Comparison of ENCODE assay signal across 8 cellular contexts in the genomic region with DNA sequence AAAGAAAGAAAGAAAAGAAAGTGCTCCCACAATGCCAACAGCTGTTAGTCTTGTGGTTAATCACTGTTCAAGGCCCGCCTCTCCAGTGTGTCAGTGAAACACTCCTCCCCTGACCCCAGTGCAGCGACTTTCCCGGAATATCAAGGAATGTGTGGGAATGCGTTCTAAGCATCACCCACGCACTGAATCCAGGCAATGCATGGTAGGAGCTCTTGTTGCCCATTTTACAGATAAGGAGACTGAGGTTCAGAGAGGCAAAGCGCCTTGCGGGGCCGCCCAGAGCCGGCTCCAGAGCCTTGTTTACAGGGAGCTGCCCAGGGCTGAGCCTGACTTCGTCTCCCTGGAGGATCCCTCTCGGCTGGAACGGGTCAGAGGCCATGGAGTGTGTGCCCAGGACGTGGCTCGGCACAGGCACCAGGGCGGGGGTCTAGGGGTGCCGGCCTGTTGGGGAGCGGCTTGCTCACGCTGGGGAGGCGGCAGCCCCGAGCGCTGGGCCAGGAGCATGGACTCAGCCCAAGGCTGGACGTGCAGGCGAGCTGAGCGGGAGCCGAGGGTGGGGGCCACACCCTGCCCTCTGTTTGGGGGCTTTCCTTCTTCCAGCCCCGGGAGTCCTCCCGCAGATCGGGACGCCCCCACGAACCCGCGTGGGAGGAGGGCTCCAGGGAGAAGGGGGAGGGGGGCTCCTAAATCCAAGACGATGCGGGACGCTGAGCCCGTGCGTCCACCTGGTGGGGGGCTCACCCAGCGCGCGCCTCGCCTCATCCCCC. TPM values are rescaled to one million over a fixed set of nuclear protein-coding genes. Genes with fewer than 3 reads are reported as not detected.
A peak's percentile ranks its signal among the peaks of the same experiment; 100 is the strongest.
DNase-seq lines count a peak whose midpoint lies in the region; ATAC-seq, FAIRE-seq and TF ChIP-seq lines count a peak whose summit lies in the region.

No MANE protein-coding gene starts in this region.

- TF ChIP-seq CTCF in gastroesophageal sphincter (IDR thresholded peaks at IDR 0.05), result no peak
- no peak for TF ChIP-seq CTCF in pancreas (IDR thresholded peaks at IDR 0.05)

- peaks cover 38% of the 10 kb centered on the region for H3K4me1 Mint-ChIP-seq in activated naive CD4-positive, alpha-beta T cell treated with anti-CD3 and anti-CD28 coated beads, Interleukin-2, amount 10 ng/mL, durations not matched to agents 7 days and 5 days

- TF ChIP-seq EP300 in gastroesophageal sphincter (IDR thresholded peaks at IDR 0.05), result no peak

- 8 to 60% methylated on average over 1 to 7 of the region's 41 CpGs for WGBS in gastroesophageal sphincter (ENCODE audit: low coverage in 1 of 2), 2 donors
- WGBS in pancreas, 2 donors, result 3 to 4% methylated on average over 30 to 41 of the region's 41 CpGs

- ATAC-seq in gastroesophageal sphincter (peak; percentile 44), pancreas (peak; percentile 26 to 58 (median 48))

- no peaks in the 10 kb centered on the region for H3K27me3 Mint-ChIP-seq in activated naive CD4-positive, alpha-beta T cell treated with anti-CD3 and anti-CD28 coated beads, Interleukin-2, amount 10 ng/mL, durations not matched to agents 7 days and 5 days

- H3K27ac Mint-ChIP-seq in activated naive CD4-positive, alpha-beta T cell treated with anti-CD3 and anti-CD28 coated beads, Interleukin-2, amount 10 ng/mL, durations not matched to agents 7 days and 5 days, result peak overlapping the region; percentile 54

- H3K4me3 Mint-ChIP-seq in activated naive CD4-positive, alpha-beta T cell treated with anti-CD3 and anti-CD28 coated beads, Interleukin-2, amount 10 ng/mL, durations not matched to agents 7 days and 5 days, result peak overlapping the region; percentile 81

- H3K27ac ChIP-seq in gastroesophageal sphincter (peak overlapping the region; percentile 87 to 98 (median 96)), pancreas (peak overlapping the region; percentile 31 to 84 (median 76))

- CTCF ChIA-PET in activated naive CD4-positive, alpha-beta T cell treated with anti-CD3 and anti-CD28 coated beads, Interleukin-2, amount 10 ng/mL, durations not matched to agents 7 days and 5 days (lab: Charles Lee), result interaction anchor here (1.2 kb wide), 2 partner anchors 9 to 11 kb away, joined by 4 to 5 read pairs; no protein-coding TSS in a partner anchor

- DNase-seq in GM04504 (ENCODE audit: low read depth), result peak; percentile 80
- DNase-seq in HK-2 (ENCODE audit: unreplicated experiment), result peak; percentile 49
- DNase-seq in activated naive CD4-positive, alpha-beta T cell treated with anti-CD3 and anti-CD28 coated beads, Interleukin-2, amount 10 ng/mL, durations not matched to agents 7 days and 5 days, result peak; percentile 36
- DNase-seq in pancreas, result peak; percentile 51 to 86 (median 64)
- no peak for DNase-seq in SKM-1 (lab: John Stamatoyannopoulos, UW; ENCODE audit: unreplicated experiment)
- DNase-seq in HPDE6-E6E7 (ENCODE audit: extremely low spot score), result no peak
- no peak for DNase-seq in GOT3 (lab: John Stamatoyannopoulos, UW)

- TF ChIP-seq POLR2A in gastroesophageal sphincter (IDR thresholded peaks at IDR 0.05), result no peak

- intact Hi-C loops in pancreas (cut with DNase I), result no loop called here

- peak overlapping the region; percentile 86 to 99 for H3K4me3 ChIP-seq in gastroesophageal sphincter
- H3K4me3 ChIP-seq in pancreas, result peak overlapping the region; percentile 76 to 96 (median 89)

- peaks cover 0 to 2% (median 0%) of the 10 kb centered on the region in 3 donors for H3K9me3 ChIP-seq in gastroesophageal sphincter
- no peaks in the 10 kb centered on the region for H3K9me3 ChIP-seq in pancreas

- peaks cover 55% of the 10 kb centered on the region for H3K36me3 Mint-ChIP-seq in activated naive CD4-positive, alpha-beta T cell treated with anti-CD3 and anti-CD28 coated beads, Interleukin-2, amount 10 ng/mL, durations not matched to agents 7 days and 5 days

- H3K27me3 ChIP-seq in gastroesophageal sphincter (no peaks in the 10 kb centered on the region), pancreas (no peaks in the 10 kb centered on the region)

- peaks cover 11% of the 10 kb centered on the region for H3K9me3 Mint-ChIP-seq in activated naive CD4-positive, alpha-beta T cell treated with anti-CD3 and anti-CD28 coated beads, Interleukin-2, amount 10 ng/mL, durations not matched to agents 7 days and 5 days

- H3K36me3 ChIP-seq in gastroesophageal sphincter (peaks cover 0 to 30% of the 10 kb centered on the region in 2 donors), pancreas (peaks cover 3 to 27% (median 8%) of the 10 kb centered on the region in 3 donors)

- H3K4me1 ChIP-seq in gastroesophageal sphincter (peaks cover 0 to 60% (median 25%) of the 10 kb centered on the region in 3 donors), pancreas (peaks cover 13 to 29% (median 14%) of the 10 kb centered on the region in 3 donors)

- FAIRE-seq in pancreas (lab: Jason Lieb, UNC), result no peak

RNA-seq across cellular contexts. Expression of gene ST6GALNAC6, which starts 0.8 kb away (rescaled TPM):
- total RNA-seq in gastroesophageal sphincter (100 to 1,000 TPM; 112 to 146 (median 132) TPM), pancreas (10 to 100 TPM; 20.7 to 31.1 (median 26.0) TPM)
- 10 to 100 TPM; 30.6 to 35.7 TPM for polyA plus RNA-seq in pancreas

RNA-seq across cellular contexts. Expression of gene ST6GALNAC4, which starts 18.2 kb away (rescaled TPM):
- total RNA-seq in gastroesophageal sphincter (10 to 100 TPM; 25.2 to 49.7 (median 31.7) TPM), pancreas (10 to 100 TPM; 25.9 to 66.6 (median 41.3) TPM)
- polyA plus RNA-seq in pancreas, result 10 to 100 TPM; 22.2 to 27.7 TPM

RNA-seq across cellular contexts. Expression of gene AK1, which starts 21.1 kb away (rescaled TPM):
- total RNA-seq in gastroesophageal sphincter (10 to 100 TPM; 46.7 to 73.9 (median 49.7) TPM), pancreas (10 to 100 TPM in 4 of 6 donors, 1 to 10 TPM in 2; 8.9 to 18.3 (median 15.2) TPM)
- polyA plus RNA-seq in pancreas, result 10 to 100 TPM; 49.5 to 81.7 TPM

RNA-seq across cellular contexts. Expression of gene PIP5KL1, which starts 32.0 kb away (rescaled TPM):
- total RNA-seq in gastroesophageal sphincter, result 1 to 10 TPM in 2 of 4 donors, under 1 TPM in 1, not detected in 1; 0.66 to 3.4 (median 3.1) TPM
- total RNA-seq in pancreas, result 1 to 10 TPM; 1.0 to 2.2 (median 1.2) TPM
- polyA plus RNA-seq in pancreas, result 1 to 10 TPM in 1 of 2 donors, under 1 TPM in 1; 0.80 to 2.5 TPM

RNA-seq across cellular contexts. Expression of gene DPM2, which starts 39.0 kb away (rescaled TPM):
- total RNA-seq in gastroesophageal sphincter (10 to 100 TPM in 2 of 4 donors, 1 to 10 TPM in 2; 8.9 to 15.0 (median 11.2) TPM), pancreas (10 to 100 TPM; 19.6 to 34.9 (median 25.5) TPM)
- 10 to 100 TPM; 39.0 to 56.8 TPM for polyA plus RNA-seq in pancreas

Comparison
In these comparisons a context has a peak if more than half of its experiments do, and no peak if none do; other contexts are left out.
1. DNase-seq: peak in GM04504 (single experiment), HK-2 (single experiment), activated naive CD4-positive, alpha-beta T cell treated with anti-CD3 and anti-CD28 coated beads, Interleukin-2, amount 10 ng/mL, durations not matched to agents 7 days and 5 days (single experiment) and pancreas (6 of 6); none in SKM-1 (single experiment), HPDE6-E6E7 (single experiment) and GOT3 (single experiment).